8 cellular contexts compared by ENCODE assay signal in genomic region chr11:133064152-133064877, GRCh38.
DNase-seq lines count a peak whose midpoint lies in the region; TF ChIP-seq lines count a peak whose summit lies in the region.

No MANE protein-coding gene starts in this region.

- peak; percentile 78 for DNase-seq in AG10803 (ENCODE audit: low read depth)
- DNase-seq in HEK293T (ENCODE audit: extremely low spot score), result peak; percentile 46
- peak; percentile 3 for DNase-seq in SK-N-DZ (ENCODE audit: low spot score)
- peak; percentile 31 for DNase-seq in fibroblast of peridontal ligament (ENCODE audit: extremely low read depth)
- DNase-seq in myocyte (ENCODE audit: low read depth), result peak; percentile 60
- DNase-seq in HPDE6-E6E7 (ENCODE audit: extremely low spot score), result no peak
- DNase-seq in stimulated activated CD4-positive, alpha-beta T cell treated with anti-CD3 and anti-CD28 coated beads, Interleukin-4, amount 100 ng/mL, for 1 hour, result no peak
- DNase-seq in activated CD4-positive, alpha-beta T cell treated with anti-CD3 and anti-CD28 coated beads for 1 hour, result no peak

- peak; percentile 71 for TF ChIP-seq CTCF in AG10803 (conservative IDR thresholded peaks at IDR 0.05; ENCODE audit: low read length)

- POLR2A ChIA-PET in HEK293T (lab: Yijun Ruan, JAX), result no interaction called here

- CTCF ChIA-PET in HEK293T (lab: Yijun Ruan, JAX), result interaction anchor here (0.6 kb wide), 1 partner anchor 874 kb away, joined by 6 read pairs; no protein-coding TSS in a partner anchor

- peak overlapping the region; percentile 75 for H3K4me3 ChIP-seq in AG10803 (ENCODE audit: low read length)

TF ChIP-seq in HEK293T, 16 proteins besides CTCF, POLR2A, EP300 and RAD21:
- no peak for TF ChIP-seq ARNT (IDR thresholded peaks at IDR 0.05)
- no peak for TF ChIP-seq NFRKB (IDR thresholded peaks at IDR 0.05)
- no peak for TF ChIP-seq L3MBTL2 (conservative IDR thresholded peaks at IDR 0.05)
- TF ChIP-seq TARDBP (IDR thresholded peaks at IDR 0.05), result no peak
- no peak for TF ChIP-seq FOXK2 (IDR thresholded peaks at IDR 0.05)
- TF ChIP-seq HDGF (IDR thresholded peaks at IDR 0.05; ENCODE audit: borderline replicate concordance), result no peak
- TF ChIP-seq SUZ12 (IDR thresholded peaks at IDR 0.05), result no peak
- TF ChIP-seq ELF4 (IDR thresholded peaks at IDR 0.05), result no peak
- TF ChIP-seq BHLHE40 (IDR thresholded peaks at IDR 0.05; ENCODE audit: borderline replicate concordance), result no peak
- TF ChIP-seq FOXA1 (IDR thresholded peaks at IDR 0.05), result no peak
- no peak for TF ChIP-seq SP1 (IDR thresholded peaks at IDR 0.05)

Comparison
In these comparisons a context has a peak if more than half of its experiments do, and no peak if none do; other contexts are left out.
1. DNase-seq: peak in AG10803 (single experiment), HEK293T (single experiment), SK-N-DZ (single experiment), fibroblast of peridontal ligament (single experiment) and myocyte (single experiment); none in HPDE6-E6E7 (single experiment), stimulated activated CD4-positive, alpha-beta T cell treated with anti-CD3 and anti-CD28 coated beads, Interleukin-4, amount 100 ng/mL, for 1 hour (single experiment) and activated CD4-positive, alpha-beta T cell treated with anti-CD3 and anti-CD28 coated beads for 1 hour (single experiment).